In the genomic region with DNA sequence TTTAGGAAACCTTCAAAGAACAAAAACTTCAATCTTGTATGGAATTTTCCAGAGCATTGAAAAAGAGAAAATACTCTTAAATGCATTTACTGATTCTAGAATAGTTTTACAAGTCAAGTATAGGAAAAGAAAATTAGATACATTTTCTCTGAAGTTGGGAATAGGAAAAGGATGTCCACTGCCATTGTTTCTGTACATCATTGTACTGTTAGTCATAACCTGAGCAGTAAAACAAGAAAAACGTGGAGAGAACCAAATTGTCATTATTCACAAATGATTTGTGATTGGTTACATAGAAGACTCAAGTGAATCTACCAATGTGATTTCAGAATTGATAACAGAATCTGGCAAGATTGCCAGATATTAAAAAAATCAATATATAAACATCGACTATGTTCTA, we compare ENCODE assay signal across 1 cellular context.
TF ChIP-seq lines count a peak whose summit lies in the region.

No MANE protein-coding gene starts in this region.

TF ChIP-seq in neural cell, 6 proteins besides CTCF, POLR2A, EP300 and RAD21 (continued from another document):
- TF ChIP-seq POLR2AphosphoS5 (IDR thresholded peaks at IDR 0.05): no peak
